ENCODE assay signal across 1 cellular context in genomic region chr17:42131971-42132370, GRCh38.
TF ChIP-seq lines count a peak whose summit lies in the region.

No MANE protein-coding gene starts in this region.

TF ChIP-seq in endothelial cell of umbilical vein, 7 proteins besides CTCF, POLR2A, EP300 and RAD21:
- peak; percentile 82 for TF ChIP-seq JUN (IDR thresholded peaks at IDR 0.05; ENCODE audit: borderline replicate concordance, insufficient read depth, insufficient read length, low read depth)
- TF ChIP-seq MAX (IDR thresholded peaks at IDR 0.05; ENCODE audit: insufficient read depth, insufficient read length): no peak
- peak; percentile 90 for TF ChIP-seq FOS (IDR thresholded peaks at IDR 0.05; ENCODE audit: borderline replicate concordance, insufficient read depth, low read length)
- no peak for TF ChIP-seq MYC (IDR thresholded peaks at IDR 0.05; ENCODE audit: low read depth, low read length)
